In genomic region chr9:87337335-87338074, GRCh38 we compare ENCODE assay signal across 8 cellular contexts.
DNase-seq lines count a peak whose midpoint lies in the region; ATAC-seq and TF ChIP-seq lines count a peak whose summit lies in the region.

No MANE protein-coding gene starts in this region.

- CTCF ChIA-PET in T-cell (lab: Charles Lee): interaction anchor here (0.5 to 1.0 kb wide), 5 partner anchors 8 to 1304 kb away, joined by 3 to 9 read pairs (median 3); no protein-coding TSS in a partner anchor

- in situ Hi-C loops in GM13977 (cut with MboI; ENCODE audit: low pct_unique_long_range_greater_than_20kb, low sequenced_read_pairs, unreplicated experiment): loop anchor here (25.0 kb wide), 1 partner anchor 475 kb away; no protein-coding TSS in a partner anchor

- H3K4me1 Mint-ChIP-seq in T-cell: peaks cover 11 to 14% (median 13%) of the 10 kb centered on the region in 3 donors

- ATAC-seq in T-cell (replicated peaks in 1 of 4) (no peak), left cardiac atrium (peak; percentile 48 to 77), HG02840 (IDR thresholded peaks at IDR 0.05; ENCODE audit: low FRiP score, unreplicated experiment) (no peak), GM18907 (IDR thresholded peaks at IDR 0.05; ENCODE audit: unreplicated experiment) (no peak)

- no peaks in the 10 kb centered on the region for H3K9me3 Mint-ChIP-seq in T-cell

- peaks cover 35 to 42% of the 10 kb centered on the region in 2 donors for H3K27me3 Mint-ChIP-seq in T-cell

- H3K27ac Mint-ChIP-seq in T-cell: no peak overlapping the region

- POLR2A ChIA-PET in T-cell (lab: Charles Lee): no interaction called here

- TF ChIP-seq CTCF in GM12865 (IDR thresholded peaks at IDR 0.05; ENCODE audit: insufficient read depth, low read depth, low read length, missing control alignments): no peak
- no peak for TF ChIP-seq CTCF in GM13977 (IDR thresholded peaks at IDR 0.05; ENCODE audit: extremely low read depth, insufficient read depth, missing control alignments)

- DNase-seq in GM12865 (ENCODE audit: low read depth) (no peak), T-cell (no peak), left cardiac atrium (no peak), putamen (ENCODE audit: low spot score) (peak; percentile 23), NCI-H2107 treated with DMSO at 0.1 percent for 48 hours (lab: John Stamatoyannopoulos, UW; ENCODE audit: unreplicated experiment) (no peak), GM13977 (ENCODE audit: low spot score) (no peak)

- no peaks in the 10 kb centered on the region for H3K36me3 Mint-ChIP-seq in T-cell

- H3K4me3 Mint-ChIP-seq in T-cell: peak overlapping the region; percentile 68 to 74 (median 72)

- peak overlapping the region; percentile 45 for H3K4me3 ChIP-seq in GM12865 (ENCODE audit: low read depth, low read length)

- intact Hi-C loops in left cardiac atrium (cut with DNase I): loop anchor here (1.0 to 5.0 kb wide), 3 partner anchors 305 to 326 kb away; no protein-coding TSS in a partner anchor

Comparison
In these comparisons a context has a peak if more than half of its experiments do, and no peak if none do; other contexts are left out.
1. ATAC-seq: peak in left cardiac atrium (2 of 2); none in T-cell (0 of 4), HG02840 (single experiment) and GM18907 (single experiment).